1 cellular context compared by ENCODE assay signal in the genomic region with DNA sequence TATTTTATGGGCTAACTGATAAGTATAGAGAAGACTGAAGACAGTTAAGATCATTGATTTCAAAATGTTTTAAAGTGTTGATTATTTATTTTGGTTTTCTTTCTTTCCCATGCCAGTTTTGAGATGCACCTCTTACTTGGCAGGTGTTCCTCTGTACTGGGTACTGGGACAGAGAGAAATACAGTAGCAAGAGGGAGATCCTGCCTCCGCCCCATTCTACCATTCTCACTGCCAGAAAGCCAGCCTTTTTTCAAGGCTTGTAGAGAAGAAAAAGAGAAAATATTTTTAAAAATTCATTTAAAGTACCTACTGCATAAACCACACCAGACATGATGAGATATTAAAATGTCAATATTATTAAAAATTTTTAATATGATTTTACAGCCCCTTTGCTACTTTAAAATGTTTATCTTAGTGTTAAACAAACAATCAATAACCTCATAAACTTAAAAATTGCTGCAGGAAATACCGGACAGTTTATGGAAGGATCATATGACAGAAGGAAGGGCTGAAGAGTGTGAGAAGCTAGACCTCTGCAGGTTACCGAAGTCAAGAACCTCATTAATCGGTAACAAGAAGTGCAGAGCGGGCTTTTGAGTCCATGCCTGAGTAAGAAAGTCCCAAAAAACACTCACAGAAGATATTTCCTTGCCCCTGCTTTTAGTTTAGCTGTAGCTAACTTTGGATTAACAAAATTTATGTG.
TF ChIP-seq lines count a peak whose summit lies in the region.

No MANE protein-coding gene starts in this region.

TF ChIP-seq in GM23338, 12 proteins besides CTCF, POLR2A, EP300 and RAD21:
- TF ChIP-seq ZNF331 (CRISPR knock-in tag; IDR thresholded peaks at IDR 0.05; ENCODE audit: low read depth): no peak
- no peak for TF ChIP-seq ZNF114 (CRISPR knock-in tag; IDR thresholded peaks at IDR 0.05)
- TF ChIP-seq NANOG (IDR thresholded peaks at IDR 0.05; ENCODE audit: borderline replicate concordance): no peak
- TF ChIP-seq, protein P1, sequence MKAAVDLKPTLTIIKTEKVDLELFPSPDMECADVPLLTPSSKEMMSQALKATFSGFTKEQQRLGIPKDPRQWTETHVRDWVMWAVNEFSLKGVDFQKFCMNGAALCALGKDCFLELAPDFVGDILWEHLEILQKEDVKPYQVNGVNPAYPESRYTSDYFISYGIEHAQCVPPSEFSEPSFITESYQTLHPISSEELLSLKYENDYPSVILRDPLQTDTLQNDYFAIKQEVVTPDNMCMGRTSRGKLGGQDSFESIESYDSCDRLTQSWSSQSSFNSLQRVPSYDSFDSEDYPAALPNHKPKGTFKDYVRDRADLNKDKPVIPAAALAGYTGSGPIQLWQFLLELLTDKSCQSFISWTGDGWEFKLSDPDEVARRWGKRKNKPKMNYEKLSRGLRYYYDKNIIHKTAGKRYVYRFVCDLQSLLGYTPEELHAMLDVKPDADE (IDR thresholded peaks at IDR 0.05): no peak
- TF ChIP-seq, protein P2, sequence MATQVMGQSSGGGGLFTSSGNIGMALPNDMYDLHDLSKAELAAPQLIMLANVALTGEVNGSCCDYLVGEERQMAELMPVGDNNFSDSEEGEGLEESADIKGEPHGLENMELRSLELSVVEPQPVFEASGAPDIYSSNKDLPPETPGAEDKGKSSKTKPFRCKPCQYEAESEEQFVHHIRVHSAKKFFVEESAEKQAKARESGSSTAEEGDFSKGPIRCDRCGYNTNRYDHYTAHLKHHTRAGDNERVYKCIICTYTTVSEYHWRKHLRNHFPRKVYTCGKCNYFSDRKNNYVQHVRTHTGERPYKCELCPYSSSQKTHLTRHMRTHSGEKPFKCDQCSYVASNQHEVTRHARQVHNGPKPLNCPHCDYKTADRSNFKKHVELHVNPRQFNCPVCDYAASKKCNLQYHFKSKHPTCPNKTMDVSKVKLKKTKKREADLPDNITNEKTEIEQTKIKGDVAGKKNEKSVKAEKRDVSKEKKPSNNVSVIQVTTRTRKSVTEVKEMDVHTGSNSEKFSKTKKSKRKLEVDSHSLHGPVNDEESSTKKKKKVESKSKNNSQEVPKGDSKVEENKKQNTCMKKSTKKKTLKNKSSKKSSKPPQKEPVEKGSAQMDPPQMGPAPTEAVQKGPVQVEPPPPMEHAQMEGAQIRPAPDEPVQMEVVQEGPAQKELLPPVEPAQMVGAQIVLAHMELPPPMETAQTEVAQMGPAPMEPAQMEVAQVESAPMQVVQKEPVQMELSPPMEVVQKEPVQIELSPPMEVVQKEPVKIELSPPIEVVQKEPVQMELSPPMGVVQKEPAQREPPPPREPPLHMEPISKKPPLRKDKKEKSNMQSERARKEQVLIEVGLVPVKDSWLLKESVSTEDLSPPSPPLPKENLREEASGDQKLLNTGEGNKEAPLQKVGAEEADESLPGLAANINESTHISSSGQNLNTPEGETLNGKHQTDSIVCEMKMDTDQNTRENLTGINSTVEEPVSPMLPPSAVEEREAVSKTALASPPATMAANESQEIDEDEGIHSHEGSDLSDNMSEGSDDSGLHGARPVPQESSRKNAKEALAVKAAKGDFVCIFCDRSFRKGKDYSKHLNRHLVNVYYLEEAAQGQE (IDR thresholded peaks at IDR 0.05; ENCODE audit: unreplicated experiment): no peak
- TF ChIP-seq EZH2 (IDR thresholded peaks at IDR 0.05; ENCODE audit: low read depth, unreplicated experiment): no peak
- TF ChIP-seq, protein P3, sequence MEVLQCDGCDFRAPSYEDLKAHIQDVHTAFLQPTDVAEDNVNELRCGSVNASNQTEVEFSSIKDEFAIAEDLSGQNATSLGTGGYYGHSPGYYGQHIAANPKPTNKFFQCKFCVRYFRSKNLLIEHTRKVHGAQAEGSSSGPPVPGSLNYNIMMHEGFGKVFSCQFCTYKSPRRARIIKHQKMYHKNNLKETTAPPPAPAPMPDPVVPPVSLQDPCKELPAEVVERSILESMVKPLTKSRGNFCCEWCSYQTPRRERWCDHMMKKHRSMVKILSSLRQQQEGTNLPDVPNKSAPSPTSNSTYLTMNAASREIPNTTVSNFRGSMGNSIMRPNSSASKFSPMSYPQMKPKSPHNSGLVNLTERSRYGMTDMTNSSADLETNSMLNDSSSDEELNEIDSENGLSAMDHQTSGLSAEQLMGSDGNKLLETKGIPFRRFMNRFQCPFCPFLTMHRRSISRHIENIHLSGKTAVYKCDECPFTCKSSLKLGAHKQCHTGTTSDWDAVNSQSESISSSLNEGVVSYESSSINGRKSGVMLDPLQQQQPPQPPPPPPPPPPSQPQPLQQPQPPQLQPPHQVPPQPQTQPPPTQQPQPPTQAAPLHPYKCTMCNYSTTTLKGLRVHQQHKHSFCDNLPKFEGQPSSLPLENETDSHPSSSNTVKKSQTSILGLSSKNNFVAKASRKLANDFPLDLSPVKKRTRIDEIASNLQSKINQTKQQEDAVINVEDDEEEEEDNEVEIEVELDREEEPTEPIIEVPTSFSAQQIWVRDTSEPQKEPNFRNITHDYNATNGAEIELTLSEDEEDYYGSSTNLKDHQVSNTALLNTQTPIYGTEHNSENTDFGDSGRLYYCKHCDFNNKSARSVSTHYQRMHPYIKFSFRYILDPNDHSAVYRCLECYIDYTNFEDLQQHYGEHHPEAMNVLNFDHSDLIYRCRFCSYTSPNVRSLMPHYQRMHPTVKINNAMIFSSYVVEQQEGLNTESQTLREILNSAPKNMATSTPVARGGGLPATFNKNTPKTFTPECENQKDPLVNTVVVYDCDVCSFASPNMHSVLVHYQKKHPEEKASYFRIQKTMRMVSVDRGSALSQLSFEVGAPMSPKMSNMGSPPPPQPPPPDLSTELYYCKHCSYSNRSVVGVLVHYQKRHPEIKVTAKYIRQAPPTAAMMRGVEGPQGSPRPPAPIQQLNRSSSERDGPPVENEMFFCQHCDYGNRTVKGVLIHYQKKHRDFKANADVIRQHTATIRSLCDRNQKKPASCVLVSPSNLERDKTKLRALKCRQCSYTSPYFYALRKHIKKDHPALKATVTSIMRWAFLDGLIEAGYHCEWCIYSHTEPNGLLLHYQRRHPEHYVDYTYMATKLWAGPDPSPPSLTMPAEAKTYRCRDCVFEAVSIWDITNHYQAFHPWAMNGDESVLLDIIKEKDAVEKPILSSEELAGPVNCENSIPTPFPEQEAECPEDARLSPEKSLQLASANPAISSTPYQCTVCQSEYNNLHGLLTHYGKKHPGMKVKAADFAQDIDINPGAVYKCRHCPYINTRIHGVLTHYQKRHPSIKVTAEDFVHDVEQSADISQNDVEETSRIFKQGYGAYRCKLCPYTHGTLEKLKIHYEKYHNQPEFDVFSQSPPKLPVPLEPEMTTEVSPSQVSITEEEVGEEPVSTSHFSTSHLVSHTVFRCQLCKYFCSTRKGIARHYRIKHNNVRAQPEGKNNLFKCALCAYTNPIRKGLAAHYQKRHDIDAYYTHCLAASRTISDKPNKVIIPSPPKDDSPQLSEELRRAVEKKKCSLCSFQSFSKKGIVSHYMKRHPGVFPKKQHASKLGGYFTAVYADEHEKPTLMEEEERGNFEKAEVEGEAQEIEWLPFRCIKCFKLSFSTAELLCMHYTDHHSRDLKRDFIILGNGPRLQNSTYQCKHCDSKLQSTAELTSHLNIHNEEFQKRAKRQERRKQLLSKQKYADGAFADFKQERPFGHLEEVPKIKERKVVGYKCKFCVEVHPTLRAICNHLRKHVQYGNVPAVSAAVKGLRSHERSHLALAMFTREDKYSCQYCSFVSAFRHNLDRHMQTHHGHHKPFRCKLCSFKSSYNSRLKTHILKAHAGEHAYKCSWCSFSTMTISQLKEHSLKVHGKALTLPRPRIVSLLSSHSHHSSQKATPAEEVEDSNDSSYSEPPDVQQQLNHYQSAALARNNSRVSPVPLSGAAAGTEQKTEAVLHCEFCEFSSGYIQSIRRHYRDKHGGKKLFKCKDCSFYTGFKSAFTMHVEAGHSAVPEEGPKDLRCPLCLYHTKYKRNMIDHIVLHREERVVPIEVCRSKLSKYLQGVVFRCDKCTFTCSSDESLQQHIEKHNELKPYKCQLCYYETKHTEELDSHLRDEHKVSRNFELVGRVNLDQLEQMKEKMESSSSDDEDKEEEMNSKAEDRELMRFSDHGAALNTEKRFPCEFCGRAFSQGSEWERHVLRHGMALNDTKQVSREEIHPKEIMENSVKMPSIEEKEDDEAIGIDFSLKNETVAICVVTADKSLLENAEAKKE (CRISPR knock-in tag; IDR thresholded peaks at IDR 0.05): no peak
- TF ChIP-seq POLR2AphosphoS5 (IDR thresholded peaks at IDR 0.05; ENCODE audit: low read depth): no peak
- no peak for TF ChIP-seq EZH2phosphoT487 (IDR thresholded peaks at IDR 0.05; ENCODE audit: unreplicated experiment)
- TF ChIP-seq JUNB (IDR thresholded peaks at IDR 0.05; ENCODE audit: unreplicated experiment): no peak
- no peak for TF ChIP-seq CREB1 (CRISPR knock-in tag; IDR thresholded peaks at IDR 0.05; ENCODE audit: low read depth)
- TF ChIP-seq STAT1 (IDR thresholded peaks at IDR 0.05; ENCODE audit: unreplicated experiment): no peak
